1 cellular context compared by ENCODE assay signal in the genomic region with DNA sequence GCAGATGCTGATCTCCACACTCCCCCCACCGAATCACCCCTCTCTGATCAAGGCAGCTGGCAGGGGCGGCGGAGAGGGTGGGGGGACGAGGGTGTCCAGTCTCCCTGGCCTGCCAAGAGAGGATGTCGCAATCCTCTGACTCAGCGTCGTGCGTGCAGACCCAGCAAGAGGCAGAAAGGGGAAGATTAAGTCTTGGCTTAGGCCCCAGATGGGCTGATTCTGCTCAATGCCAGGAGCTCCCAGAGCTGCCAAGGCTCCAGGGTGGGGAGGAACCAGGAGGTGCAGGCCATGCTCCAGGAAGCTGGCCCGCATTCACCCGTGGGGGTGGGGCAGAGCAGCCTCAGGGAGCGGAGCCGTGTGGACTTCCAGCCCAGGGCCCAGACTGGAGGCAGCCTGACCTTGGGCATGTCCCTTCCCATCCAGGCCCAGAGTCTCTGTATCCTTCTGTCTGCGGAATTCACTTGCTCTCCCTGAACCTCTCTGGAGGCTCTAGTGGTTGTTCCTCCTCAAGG.
TF ChIP-seq lines count a peak whose summit lies in the region.

No MANE protein-coding gene starts in this region.

TF ChIP-seq in K562, 482 proteins besides CTCF, POLR2A, EP300 and RAD21 (continued from another document and continues in another):
- TF ChIP-seq, protein P1, sequence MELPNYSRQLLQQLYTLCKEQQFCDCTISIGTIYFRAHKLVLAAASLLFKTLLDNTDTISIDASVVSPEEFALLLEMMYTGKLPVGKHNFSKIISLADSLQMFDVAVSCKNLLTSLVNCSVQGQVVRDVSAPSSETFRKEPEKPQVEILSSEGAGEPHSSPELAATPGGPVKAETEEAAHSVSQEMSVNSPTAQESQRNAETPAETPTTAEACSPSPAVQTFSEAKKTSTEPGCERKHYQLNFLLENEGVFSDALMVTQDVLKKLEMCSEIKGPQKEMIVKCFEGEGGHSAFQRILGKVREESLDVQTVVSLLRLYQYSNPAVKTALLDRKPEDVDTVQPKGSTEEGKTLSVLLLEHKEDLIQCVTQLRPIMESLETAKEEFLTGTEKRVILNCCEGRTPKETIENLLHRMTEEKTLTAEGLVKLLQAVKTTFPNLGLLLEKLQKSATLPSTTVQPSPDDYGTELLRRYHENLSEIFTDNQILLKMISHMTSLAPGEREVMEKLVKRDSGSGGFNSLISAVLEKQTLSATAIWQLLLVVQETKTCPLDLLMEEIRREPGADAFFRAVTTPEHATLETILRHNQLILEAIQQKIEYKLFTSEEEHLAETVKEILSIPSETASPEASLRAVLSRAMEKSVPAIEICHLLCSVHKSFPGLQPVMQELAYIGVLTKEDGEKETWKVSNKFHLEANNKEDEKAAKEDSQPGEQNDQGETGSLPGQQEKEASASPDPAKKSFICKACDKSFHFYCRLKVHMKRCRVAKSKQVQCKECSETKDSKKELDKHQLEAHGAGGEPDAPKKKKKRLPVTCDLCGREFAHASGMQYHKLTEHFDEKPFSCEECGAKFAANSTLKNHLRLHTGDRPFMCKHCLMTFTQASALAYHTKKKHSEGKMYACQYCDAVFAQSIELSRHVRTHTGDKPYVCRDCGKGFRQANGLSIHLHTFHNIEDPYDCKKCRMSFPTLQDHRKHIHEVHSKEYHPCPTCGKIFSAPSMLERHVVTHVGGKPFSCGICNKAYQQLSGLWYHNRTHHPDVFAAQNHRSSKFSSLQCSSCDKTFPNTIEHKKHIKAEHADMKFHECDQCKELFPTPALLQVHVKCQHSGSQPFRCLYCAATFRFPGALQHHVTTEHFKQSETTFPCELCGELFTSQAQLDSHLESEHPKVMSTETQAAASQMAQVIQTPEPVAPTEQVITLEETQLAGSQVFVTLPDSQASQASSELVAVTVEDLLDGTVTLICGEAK (IDR thresholded peaks at IDR 0.05): 0 out of 2 replicates have a peak, but pooled peaks have one; percentile 20
- TF ChIP-seq, protein P1 (CRISPR knock-in tag; IDR thresholded peaks at IDR 0.05): no peak
- TF ChIP-seq EP400 (IDR thresholded peaks at IDR 0.05) (peak; percentile 35; the same call in 1 of the 2 replicates), MYNN (IDR thresholded peaks at IDR 0.05) (peak; percentile 93), MYNN (CRISPR knock-in tag; IDR thresholded peaks at IDR 0.05) (no peak), C11orf30 (IDR thresholded peaks at IDR 0.05; ENCODE audit: low read depth) (peak; percentile 83), CEBPB (tag; IDR thresholded peaks at IDR 0.05) (peak; percentile 99), CAMTA2 (CRISPR knock-in tag; conservative IDR thresholded peaks at IDR 0.05) (no peak), NCOA2 (IDR thresholded peaks at IDR 0.05; ENCODE audit: partially characterized antibody in 2 of 2) (no peak), BRD9 (IDR thresholded peaks at IDR 0.05; ENCODE audit: low read depth, partially characterized antibody) (peak; percentile 18), FOXA1 (IDR thresholded peaks at IDR 0.05; ENCODE audit: borderline replicate concordance) (no peak), NFIC (IDR thresholded peaks at IDR 0.05) (peak; percentile 85), DMBX1 (CRISPR knock-in tag; IDR thresholded peaks at IDR 0.05; ENCODE audit: borderline replicate concordance) (no peak; the same call in 1 of the 2 replicates), ZNF778 (CRISPR knock-in tag; IDR thresholded peaks at IDR 0.05) (no peak), MAZ (CRISPR knock-in tag; conservative IDR thresholded peaks at IDR 0.05 in 1 of 2, IDR thresholded peaks at IDR 0.05 in 1 of 2) (peak; percentile 58 to 74), SMAD3 (CRISPR knock-in tag; conservative IDR thresholded peaks at IDR 0.05) (0 out of 2 replicates have a peak, but pooled peaks have one; percentile 24), ZNF583 (CRISPR knock-in tag; IDR thresholded peaks at IDR 0.05) (0 out of 2 replicates have a peak, but pooled peaks have one; percentile 25), ZNF589 (CRISPR knock-in tag; IDR thresholded peaks at IDR 0.05; ENCODE audit: low read depth) (peak; percentile 87; the same call in 1 of the 2 replicates), ATF1 (CRISPR knock-in tag; IDR thresholded peaks at IDR 0.05) (no peak), ATF1 (tag; IDR thresholded peaks at IDR 0.05) (peak; percentile 25; the same call in 1 of the 2 replicates), ZNF3 (CRISPR knock-in tag; IDR thresholded peaks at IDR 0.05) (no peak), MAFG (tag; conservative IDR thresholded peaks at IDR 0.05) (peak; percentile 49), PTTG1 (tag; IDR thresholded peaks at IDR 0.05; ENCODE audit: low read depth) (no peak), PRMT5 (CRISPR knock-in tag; IDR thresholded peaks at IDR 0.05) (no peak), BACH1 (tag; IDR thresholded peaks at IDR 0.05) (peak; percentile 46; the same call in 1 of the 2 replicates), ZNF76 (CRISPR knock-in tag; IDR thresholded peaks at IDR 0.05; ENCODE audit: borderline replicate concordance) (no peak)
- TF ChIP-seq, protein P2, sequence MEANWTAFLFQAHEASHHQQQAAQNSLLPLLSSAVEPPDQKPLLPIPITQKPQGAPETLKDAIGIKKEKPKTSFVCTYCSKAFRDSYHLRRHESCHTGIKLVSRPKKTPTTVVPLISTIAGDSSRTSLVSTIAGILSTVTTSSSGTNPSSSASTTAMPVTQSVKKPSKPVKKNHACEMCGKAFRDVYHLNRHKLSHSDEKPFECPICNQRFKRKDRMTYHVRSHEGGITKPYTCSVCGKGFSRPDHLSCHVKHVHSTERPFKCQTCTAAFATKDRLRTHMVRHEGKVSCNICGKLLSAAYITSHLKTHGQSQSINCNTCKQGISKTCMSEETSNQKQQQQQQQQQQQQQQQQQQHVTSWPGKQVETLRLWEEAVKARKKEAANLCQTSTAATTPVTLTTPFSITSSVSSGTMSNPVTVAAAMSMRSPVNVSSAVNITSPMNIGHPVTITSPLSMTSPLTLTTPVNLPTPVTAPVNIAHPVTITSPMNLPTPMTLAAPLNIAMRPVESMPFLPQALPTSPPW (CRISPR knock-in tag; IDR thresholded peaks at IDR 0.05): peak; percentile 92
- TF ChIP-seq, protein P3, sequence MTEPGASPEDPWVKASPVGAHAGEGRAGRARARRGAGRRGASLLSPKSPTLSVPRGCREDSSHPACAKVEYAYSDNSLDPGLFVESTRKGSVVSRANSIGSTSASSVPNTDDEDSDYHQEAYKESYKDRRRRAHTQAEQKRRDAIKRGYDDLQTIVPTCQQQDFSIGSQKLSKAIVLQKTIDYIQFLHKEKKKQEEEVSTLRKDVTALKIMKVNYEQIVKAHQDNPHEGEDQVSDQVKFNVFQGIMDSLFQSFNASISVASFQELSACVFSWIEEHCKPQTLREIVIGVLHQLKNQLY (CRISPR knock-in tag; conservative IDR thresholded peaks at IDR 0.05): no peak
- TF ChIP-seq, protein P4, sequence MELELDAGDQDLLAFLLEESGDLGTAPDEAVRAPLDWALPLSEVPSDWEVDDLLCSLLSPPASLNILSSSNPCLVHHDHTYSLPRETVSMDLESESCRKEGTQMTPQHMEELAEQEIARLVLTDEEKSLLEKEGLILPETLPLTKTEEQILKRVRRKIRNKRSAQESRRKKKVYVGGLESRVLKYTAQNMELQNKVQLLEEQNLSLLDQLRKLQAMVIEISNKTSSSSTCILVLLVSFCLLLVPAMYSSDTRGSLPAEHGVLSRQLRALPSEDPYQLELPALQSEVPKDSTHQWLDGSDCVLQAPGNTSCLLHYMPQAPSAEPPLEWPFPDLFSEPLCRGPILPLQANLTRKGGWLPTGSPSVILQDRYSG (tag; conservative IDR thresholded peaks at IDR 0.05; ENCODE audit: low read depth): peak; percentile 77
- TF ChIP-seq, protein P5, sequence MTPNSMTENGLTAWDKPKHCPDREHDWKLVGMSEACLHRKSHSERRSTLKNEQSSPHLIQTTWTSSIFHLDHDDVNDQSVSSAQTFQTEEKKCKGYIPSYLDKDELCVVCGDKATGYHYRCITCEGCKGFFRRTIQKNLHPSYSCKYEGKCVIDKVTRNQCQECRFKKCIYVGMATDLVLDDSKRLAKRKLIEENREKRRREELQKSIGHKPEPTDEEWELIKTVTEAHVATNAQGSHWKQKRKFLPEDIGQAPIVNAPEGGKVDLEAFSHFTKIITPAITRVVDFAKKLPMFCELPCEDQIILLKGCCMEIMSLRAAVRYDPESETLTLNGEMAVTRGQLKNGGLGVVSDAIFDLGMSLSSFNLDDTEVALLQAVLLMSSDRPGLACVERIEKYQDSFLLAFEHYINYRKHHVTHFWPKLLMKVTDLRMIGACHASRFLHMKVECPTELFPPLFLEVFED (CRISPR knock-in tag; conservative IDR thresholded peaks at IDR 0.05): no peak
- TF ChIP-seq, protein P6, sequence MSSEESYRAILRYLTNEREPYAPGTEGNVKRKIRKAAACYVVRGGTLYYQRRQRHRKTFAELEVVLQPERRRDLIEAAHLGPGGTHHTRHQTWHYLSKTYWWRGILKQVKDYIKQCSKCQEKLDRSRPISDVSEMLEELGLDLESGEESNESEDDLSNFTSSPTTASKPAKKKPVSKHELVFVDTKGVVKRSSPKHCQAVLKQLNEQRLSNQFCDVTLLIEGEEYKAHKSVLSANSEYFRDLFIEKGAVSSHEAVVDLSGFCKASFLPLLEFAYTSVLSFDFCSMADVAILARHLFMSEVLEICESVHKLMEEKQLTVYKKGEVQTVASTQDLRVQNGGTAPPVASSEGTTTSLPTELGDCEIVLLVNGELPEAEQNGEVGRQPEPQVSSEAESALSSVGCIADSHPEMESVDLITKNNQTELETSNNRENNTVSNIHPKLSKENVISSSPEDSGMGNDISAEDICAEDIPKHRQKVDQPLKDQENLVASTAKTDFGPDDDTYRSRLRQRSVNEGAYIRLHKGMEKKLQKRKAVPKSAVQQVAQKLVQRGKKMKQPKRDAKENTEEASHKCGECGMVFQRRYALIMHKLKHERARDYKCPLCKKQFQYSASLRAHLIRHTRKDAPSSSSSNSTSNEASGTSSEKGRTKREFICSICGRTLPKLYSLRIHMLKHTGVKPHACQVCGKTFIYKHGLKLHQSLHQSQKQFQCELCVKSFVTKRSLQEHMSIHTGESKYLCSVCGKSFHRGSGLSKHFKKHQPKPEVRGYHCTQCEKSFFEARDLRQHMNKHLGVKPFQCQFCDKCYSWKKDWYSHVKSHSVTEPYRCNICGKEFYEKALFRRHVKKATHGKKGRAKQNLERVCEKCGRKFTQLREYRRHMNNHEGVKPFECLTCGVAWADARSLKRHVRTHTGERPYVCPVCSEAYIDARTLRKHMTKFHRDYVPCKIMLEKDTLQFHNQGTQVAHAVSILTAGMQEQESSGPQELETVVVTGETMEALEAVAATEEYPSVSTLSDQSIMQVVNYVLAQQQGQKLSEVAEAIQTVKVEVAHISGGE (CRISPR knock-in tag; IDR thresholded peaks at IDR 0.05): peak in 1 of 3 experiments; percentile 59; a peak in 2 of 6 replicates
- TF ChIP-seq, protein P7, sequence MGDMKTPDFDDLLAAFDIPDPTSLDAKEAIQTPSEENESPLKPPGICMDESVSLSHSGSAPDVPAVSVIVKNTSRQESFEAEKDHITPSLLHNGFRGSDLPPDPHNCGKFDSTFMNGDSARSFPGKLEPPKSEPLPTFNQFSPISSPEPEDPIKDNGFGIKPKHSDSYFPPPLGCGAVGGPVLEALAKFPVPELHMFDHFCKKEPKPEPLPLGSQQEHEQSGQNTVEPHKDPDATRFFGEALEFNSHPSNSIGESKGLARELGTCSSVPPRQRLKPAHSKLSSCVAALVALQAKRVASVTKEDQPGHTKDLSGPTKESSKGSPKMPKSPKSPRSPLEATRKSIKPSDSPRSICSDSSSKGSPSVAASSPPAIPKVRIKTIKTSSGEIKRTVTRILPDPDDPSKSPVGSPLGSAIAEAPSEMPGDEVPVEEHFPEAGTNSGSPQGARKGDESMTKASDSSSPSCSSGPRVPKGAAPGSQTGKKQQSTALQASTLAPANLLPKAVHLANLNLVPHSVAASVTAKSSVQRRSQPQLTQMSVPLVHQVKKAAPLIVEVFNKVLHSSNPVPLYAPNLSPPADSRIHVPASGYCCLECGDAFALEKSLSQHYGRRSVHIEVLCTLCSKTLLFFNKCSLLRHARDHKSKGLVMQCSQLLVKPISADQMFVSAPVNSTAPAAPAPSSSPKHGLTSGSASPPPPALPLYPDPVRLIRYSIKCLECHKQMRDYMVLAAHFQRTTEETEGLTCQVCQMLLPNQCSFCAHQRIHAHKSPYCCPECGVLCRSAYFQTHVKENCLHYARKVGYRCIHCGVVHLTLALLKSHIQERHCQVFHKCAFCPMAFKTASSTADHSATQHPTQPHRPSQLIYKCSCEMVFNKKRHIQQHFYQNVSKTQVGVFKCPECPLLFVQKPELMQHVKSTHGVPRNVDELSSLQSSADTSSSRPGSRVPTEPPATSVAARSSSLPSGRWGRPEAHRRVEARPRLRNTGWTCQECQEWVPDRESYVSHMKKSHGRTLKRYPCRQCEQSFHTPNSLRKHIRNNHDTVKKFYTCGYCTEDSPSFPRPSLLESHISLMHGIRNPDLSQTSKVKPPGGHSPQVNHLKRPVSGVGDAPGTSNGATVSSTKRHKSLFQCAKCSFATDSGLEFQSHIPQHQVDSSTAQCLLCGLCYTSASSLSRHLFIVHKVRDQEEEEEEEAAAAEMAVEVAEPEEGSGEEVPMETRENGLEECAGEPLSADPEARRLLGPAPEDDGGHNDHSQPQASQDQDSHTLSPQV (IDR thresholded peaks at IDR 0.05): peak; percentile 95
- TF ChIP-seq, protein P8, sequence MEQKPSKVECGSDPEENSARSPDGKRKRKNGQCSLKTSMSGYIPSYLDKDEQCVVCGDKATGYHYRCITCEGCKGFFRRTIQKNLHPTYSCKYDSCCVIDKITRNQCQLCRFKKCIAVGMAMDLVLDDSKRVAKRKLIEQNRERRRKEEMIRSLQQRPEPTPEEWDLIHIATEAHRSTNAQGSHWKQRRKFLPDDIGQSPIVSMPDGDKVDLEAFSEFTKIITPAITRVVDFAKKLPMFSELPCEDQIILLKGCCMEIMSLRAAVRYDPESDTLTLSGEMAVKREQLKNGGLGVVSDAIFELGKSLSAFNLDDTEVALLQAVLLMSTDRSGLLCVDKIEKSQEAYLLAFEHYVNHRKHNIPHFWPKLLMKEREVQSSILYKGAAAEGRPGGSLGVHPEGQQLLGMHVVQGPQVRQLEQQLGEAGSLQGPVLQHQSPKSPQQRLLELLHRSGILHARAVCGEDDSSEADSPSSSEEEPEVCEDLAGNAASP (IDR thresholded peaks at IDR 0.05): no peak
